ENCODE assay signal across 8 cellular contexts in genomic region chr7:108294595-108294994, GRCh38.
DNase-seq lines count a peak whose midpoint lies in the region; ATAC-seq, FAIRE-seq and TF ChIP-seq lines count a peak whose summit lies in the region.

No MANE protein-coding gene starts in this region.

- no peak for DNase-seq in GM12892 (ENCODE audit: insufficient read length)
- DNase-seq in UCSD-AML1 (lab: John Stamatoyannopoulos, UW; ENCODE audit: unreplicated experiment), result peak; percentile 12
- DNase-seq in NK-92 (lab: John Stamatoyannopoulos, UW; ENCODE audit: unreplicated experiment), result no peak
- no peak for DNase-seq in globus pallidus (ENCODE audit: low spot score)
- no peak for DNase-seq in NCI-H82 treated with DMSO at 0.1 percent for 48 hours (lab: John Stamatoyannopoulos, UW; ENCODE audit: unreplicated experiment)
- DNase-seq in NCI-H1092 (lab: John Stamatoyannopoulos, UW), result no peak

- ATAC-seq in GM21381 (IDR thresholded peaks at IDR 0.05; ENCODE audit: unreplicated experiment) (peak; percentile 96), HG03432 (IDR thresholded peaks at IDR 0.05; ENCODE audit: unreplicated experiment) (peak; percentile 98)

- TF ChIP-seq POLR2A in GM12892 (IDR thresholded peaks at IDR 0.05; ENCODE audit: low read depth, low read length), result no peak

- FAIRE-seq in GM12892 (lab: Jason Lieb, UNC), result peak; percentile 89
